In genomic region chr20:46710149-46710913, GRCh38 we compare ENCODE assay signal across 1 cellular context.
A peak's percentile ranks its signal among the peaks of the same experiment; 100 is the strongest.
TF ChIP-seq lines count a peak whose summit lies in the region.

No MANE protein-coding gene starts in this region.

TF ChIP-seq in HepG2, 621 proteins besides CTCF, POLR2A, EP300 and RAD21 (continued from another document):
- TF ChIP-seq SRY (CRISPR knock-in tag; IDR thresholded peaks at IDR 0.05): peak; percentile 59; the same call in 1 of the 2 replicates
- TF ChIP-seq CCAR2 (optimal IDR thresholded peaks at IDR 0.05; ENCODE audit: low read depth, low read length): peak; percentile 46
- TF ChIP-seq PHF21A (CRISPR knock-in tag; IDR thresholded peaks at IDR 0.05): no peak; the same call in 1 of the 2 replicates
- 0 out of 2 replicates have a peak, but pooled peaks have one; percentile 8 for TF ChIP-seq ADNP (CRISPR knock-in tag; IDR thresholded peaks at IDR 0.05)
- TF ChIP-seq MIXL1 (CRISPR knock-in tag; IDR thresholded peaks at IDR 0.05): no peak
- TF ChIP-seq FOXM1 (CRISPR knock-in tag; IDR thresholded peaks at IDR 0.05): no peak
- TF ChIP-seq LRRFIP1 (CRISPR knock-in tag; conservative IDR thresholded peaks at IDR 0.05): no peak
- peak; percentile 8 for TF ChIP-seq SETDB1 (CRISPR knock-in tag; IDR thresholded peaks at IDR 0.05; ENCODE audit: borderline replicate concordance)
- no peak for TF ChIP-seq CSRNP1 (CRISPR knock-in tag; IDR thresholded peaks at IDR 0.05)
- TF ChIP-seq ZNF30 (CRISPR knock-in tag; IDR thresholded peaks at IDR 0.05): 0 out of 2 replicates have a peak, but pooled peaks have one; percentile 20
- TF ChIP-seq ZNF501 (CRISPR knock-in tag; IDR thresholded peaks at IDR 0.05): peak; percentile 64; the same call in 1 of the 2 replicates
- TF ChIP-seq ZNF329 (CRISPR knock-in tag; IDR thresholded peaks at IDR 0.05; ENCODE audit: low read depth): no peak
- no peak for TF ChIP-seq EED (CRISPR knock-in tag; IDR thresholded peaks at IDR 0.05)
- peak; percentile 66 for TF ChIP-seq HNF1B (CRISPR knock-in tag; IDR thresholded peaks at IDR 0.05)
- TF ChIP-seq BCLAF1 (IDR thresholded peaks at IDR 0.05): no peak
- no peak for TF ChIP-seq GABPA (IDR thresholded peaks at IDR 0.05; ENCODE audit: low read depth, low read length)
- no peak for TF ChIP-seq GABPA (CRISPR knock-in tag; IDR thresholded peaks at IDR 0.05; ENCODE audit: low read depth)
- TF ChIP-seq ZNF883 (CRISPR knock-in tag; IDR thresholded peaks at IDR 0.05; ENCODE audit: not compliant biosample characterization): no peak
- no peak for TF ChIP-seq ZNF775 (CRISPR knock-in tag; IDR thresholded peaks at IDR 0.05; ENCODE audit: borderline replicate concordance)
- TF ChIP-seq BRF2 (CRISPR knock-in tag; IDR thresholded peaks at IDR 0.05): peak; percentile 54; the same call in 1 of the 2 replicates
- 0 out of 2 replicates have a peak, but pooled peaks have one; percentile 9 for TF ChIP-seq MED1 (CRISPR knock-in tag; IDR thresholded peaks at IDR 0.05)
- TF ChIP-seq ZNF350 (CRISPR knock-in tag; IDR thresholded peaks at IDR 0.05; ENCODE audit: borderline replicate concordance, low read depth): 0 out of 2 replicates have a peak, but pooled peaks have one; percentile 56
- TF ChIP-seq MEF2D (CRISPR knock-in tag; IDR thresholded peaks at IDR 0.05): peak; percentile 15; the same call in 1 of the 2 replicates
- TF ChIP-seq ZNF563 (CRISPR knock-in tag; IDR thresholded peaks at IDR 0.05): no peak
- TF ChIP-seq SMYD3 (CRISPR knock-in tag; IDR thresholded peaks at IDR 0.05): 0 out of 2 replicates have a peak, but pooled peaks have one; percentile 50
- TF ChIP-seq ZBTB20 (CRISPR knock-in tag; IDR thresholded peaks at IDR 0.05; ENCODE audit: borderline replicate concordance, low read depth): 0 out of 2 replicates have a peak, but pooled peaks have one; percentile 44
- TF ChIP-seq ZBTB8A (CRISPR knock-in tag; IDR thresholded peaks at IDR 0.05; ENCODE audit: borderline replicate concordance, low read depth): no peak
- TF ChIP-seq MBNL3 (CRISPR knock-in tag; conservative IDR thresholded peaks at IDR 0.05): no peak
- TF ChIP-seq ZFP90 (CRISPR knock-in tag; IDR thresholded peaks at IDR 0.05; ENCODE audit: borderline replicate concordance): no peak
- no peak for TF ChIP-seq ZMAT5 (CRISPR knock-in tag; IDR thresholded peaks at IDR 0.05; ENCODE audit: borderline replicate concordance, low read depth)
- TF ChIP-seq ZNF556 (CRISPR knock-in tag; IDR thresholded peaks at IDR 0.05; ENCODE audit: borderline replicate concordance): 0 out of 2 replicates have a peak, but pooled peaks have one; percentile 21
- TF ChIP-seq ZNF235 (CRISPR knock-in tag; IDR thresholded peaks at IDR 0.05; ENCODE audit: borderline replicate concordance): no peak
- TF ChIP-seq REXO4 (CRISPR knock-in tag; IDR thresholded peaks at IDR 0.05; ENCODE audit: borderline replicate concordance): no peak
- TF ChIP-seq SALL2 (CRISPR knock-in tag; IDR thresholded peaks at IDR 0.05): 0 out of 2 replicates have a peak, but pooled peaks have one; percentile 24
- peak; percentile 10; the same call in 1 of the 2 replicates for TF ChIP-seq ZNF629 (CRISPR knock-in tag; conservative IDR thresholded peaks at IDR 0.05)
- no peak for TF ChIP-seq FIP1L1 (IDR thresholded peaks at IDR 0.05; ENCODE audit: borderline replicate concordance, insufficient read depth, low read depth, low read length)
- TF ChIP-seq ZNF180 (CRISPR knock-in tag; IDR thresholded peaks at IDR 0.05; ENCODE audit: borderline replicate concordance, low read depth): no peak
- 0 out of 2 replicates have a peak, but pooled peaks have one; percentile 73 for TF ChIP-seq SNAPC5 (CRISPR knock-in tag; IDR thresholded peaks at IDR 0.05; ENCODE audit: borderline replicate concordance)
- TF ChIP-seq RFX5 (IDR thresholded peaks at IDR 0.05; ENCODE audit: low read depth, low read length): no peak
